16 cellular contexts compared by ENCODE assay signal in the genomic region with DNA sequence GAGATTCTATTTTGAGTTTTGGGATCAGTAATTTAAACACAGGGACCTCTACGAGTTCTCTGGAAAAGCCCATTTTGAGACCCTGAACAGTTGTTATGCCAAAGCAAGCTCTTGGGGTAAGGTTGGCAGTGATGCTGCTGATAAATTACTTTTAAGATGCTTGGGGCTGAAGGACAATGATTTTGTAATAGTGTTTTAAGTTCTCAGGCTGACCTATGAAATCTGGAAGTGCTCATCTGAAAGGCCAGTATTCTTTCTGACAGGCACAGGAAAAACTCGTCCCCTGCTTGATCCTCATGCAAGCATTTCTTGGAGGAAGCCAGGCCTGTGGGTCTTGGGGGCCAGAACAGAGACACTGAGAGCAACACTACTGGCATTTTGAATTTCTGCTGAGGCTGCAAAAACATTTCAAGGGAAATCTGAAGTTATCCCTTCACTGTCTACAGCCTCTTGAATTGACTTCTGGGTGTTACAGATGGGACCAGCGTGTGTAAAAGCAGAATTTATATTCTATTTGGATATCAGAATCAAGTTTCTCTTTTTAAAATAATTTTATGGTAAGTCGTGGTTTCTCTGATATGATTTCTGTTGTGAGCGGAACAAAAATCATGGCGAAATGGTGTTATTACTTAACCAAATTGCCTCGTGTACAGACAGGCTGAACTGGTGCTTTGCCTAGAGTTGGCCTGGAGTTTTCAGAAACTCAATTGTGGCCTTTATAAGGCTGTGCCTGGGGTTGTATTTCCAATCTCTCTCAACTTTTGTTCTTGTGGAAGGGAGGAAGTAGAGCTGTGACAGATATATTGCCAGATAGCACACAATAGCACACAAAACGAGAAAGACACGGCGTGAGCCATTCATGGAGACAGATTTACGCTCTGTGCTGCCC.
DNase-seq lines count a peak whose midpoint lies in the region; ATAC-seq and TF ChIP-seq lines count a peak whose summit lies in the region.
"Had no signal": no experiment of that assay in that cellular context is flagged by ENCODE, and none has a peak within 500 bp of the region (broad histone marks: within the 10 kb centered on the region; RNA-seq: fewer than 3 reads in every experiment).

No MANE protein-coding gene starts in this region.

- H3K36me3 ChIP-seq in Karpas-422 (ENCODE audit: insufficient read depth, low read length) (no peaks in the 10 kb centered on the region), neural progenitor cell (no peaks in the 10 kb centered on the region), WERI-Rb-1 (no peaks in the 10 kb centered on the region)
- H3K36me3 ChIP-seq: cardiac muscle cell, thyroid gland had no signal

- no peaks in the 10 kb centered on the region for H3K9me3 ChIP-seq in Karpas-422 (ENCODE audit: low read length)
- no peaks in the 10 kb centered on the region for H3K9me3 ChIP-seq in neural progenitor cell (ENCODE audit: low read depth)
- no peaks in the 10 kb centered on the region for H3K9me3 ChIP-seq in WERI-Rb-1 (ENCODE audit: severe bottlenecking)
- H3K9me3 ChIP-seq: thyroid gland had no signal

- H2AFZ ChIP-seq in Karpas-422 (ENCODE audit: low read length), result no peak overlapping the region
- no peak overlapping the region for H2AFZ ChIP-seq in neural progenitor cell (replicated peaks)

- H3K27ac ChIP-seq in Karpas-422 (ENCODE audit: low read length), result no peak overlapping the region
- no peak overlapping the region for H3K27ac ChIP-seq in neural progenitor cell
- H3K27ac ChIP-seq in WERI-Rb-1, result no peak overlapping the region
- H3K27ac ChIP-seq: cardiac muscle cell, KMS-11, thyroid gland had no signal

- H3K4me3 Mint-ChIP-seq in neural progenitor cell, result no peak overlapping the region
- H3K4me3 Mint-ChIP-seq in activated CD8-positive, alpha-beta T cell treated with anti-CD3 and anti-CD28 coated beads, Interleukin-2, amount 10 ng/mL, durations not matched to agents 7 days and 5 days, result no peak overlapping the region

- H3K27me3 Mint-ChIP-seq in neural progenitor cell (ENCODE audit: insufficient read depth, low read depth), result peaks cover 2% of the 10 kb centered on the region
- no peaks in the 10 kb centered on the region for H3K27me3 Mint-ChIP-seq in activated CD8-positive, alpha-beta T cell treated with anti-CD3 and anti-CD28 coated beads, Interleukin-2, amount 10 ng/mL, durations not matched to agents 7 days and 5 days (ENCODE audit: low read depth)

- H3K4me1 Mint-ChIP-seq in neural progenitor cell, result peaks cover 32% of the 10 kb centered on the region
- H3K4me1 Mint-ChIP-seq in activated CD8-positive, alpha-beta T cell treated with anti-CD3 and anti-CD28 coated beads, Interleukin-2, amount 10 ng/mL, durations not matched to agents 7 days and 5 days (ENCODE audit: low read depth), result peaks cover 5% of the 10 kb centered on the region

- peak overlapping the region; percentile 46 for H3K27ac Mint-ChIP-seq in neural progenitor cell
- H3K27ac Mint-ChIP-seq in activated CD8-positive, alpha-beta T cell treated with anti-CD3 and anti-CD28 coated beads, Interleukin-2, amount 10 ng/mL, durations not matched to agents 7 days and 5 days, result no peak overlapping the region

- H3K9me2 ChIP-seq in Karpas-422 (replicated peaks; ENCODE audit: insufficient read depth, low read length), result no peaks in the 10 kb centered on the region

- no peaks in the 10 kb centered on the region for H3K27me3 ChIP-seq in Karpas-422 (ENCODE audit: low read length)
- H3K27me3 ChIP-seq in neural progenitor cell, result no peaks in the 10 kb centered on the region
- H3K27me3 ChIP-seq in WERI-Rb-1 (ENCODE audit: insufficient read depth, low read depth, severe bottlenecking), result no peaks in the 10 kb centered on the region
- H3K27me3 ChIP-seq: cardiac muscle cell, thyroid gland had no signal

- H4K20me1 ChIP-seq in Karpas-422 (ENCODE audit: insufficient read depth, low read depth, low read length) (peaks cover 13% of the 10 kb centered on the region), neural progenitor cell (ENCODE audit: low read depth) (peaks cover 42% of the 10 kb centered on the region)

- no peaks in the 10 kb centered on the region for H3F3A ChIP-seq in neural progenitor cell (ENCODE audit: low read depth)

- H3K4me1 ChIP-seq in Karpas-422 (ENCODE audit: low read length), result peaks cover 25% of the 10 kb centered on the region
- H3K4me1 ChIP-seq in neural progenitor cell, result peaks cover 20% of the 10 kb centered on the region

- H3K4me2 ChIP-seq in Karpas-422 (ENCODE audit: low read depth, low read length, poor library complexity, severe bottlenecking) (peak overlapping the region; percentile 2), neural progenitor cell (peak overlapping the region; percentile 32)
- H3K4me2 ChIP-seq: KMS-11 had no signal

- ATAC-seq in esophagus mucosa, result peak; percentile 63
- no peak for ATAC-seq in activated CD8-positive, alpha-beta T cell treated with anti-CD3 and anti-CD28 coated beads, Interleukin-2, amount 10 ng/mL, durations not matched to agents 7 days and 5 days
- ATAC-seq in HG02981 (IDR thresholded peaks at IDR 0.05; ENCODE audit: unreplicated experiment), result no peak

- no peak overlapping the region for H3K4me3 ChIP-seq in AG10803 (ENCODE audit: low read length)
- H3K4me3 ChIP-seq in Karpas-422 (ENCODE audit: low read length), result no peak overlapping the region
- no peak overlapping the region for H3K4me3 ChIP-seq in neural progenitor cell
- no peak overlapping the region for H3K4me3 ChIP-seq in WERI-Rb-1 (ENCODE audit: low read depth, low read length)
- H3K4me3 ChIP-seq: cardiac muscle cell, thyroid gland had no signal

- H3K9ac ChIP-seq in Karpas-422 (ENCODE audit: low read length), result no peak overlapping the region
- no peak overlapping the region for H3K9ac ChIP-seq in neural progenitor cell
- H3K9ac ChIP-seq: KMS-11 had no signal

- H3K79me2 ChIP-seq in Karpas-422 (ENCODE audit: low read length) (no peaks in the 10 kb centered on the region), neural progenitor cell (ENCODE audit: low read depth) (no peaks in the 10 kb centered on the region)

- TF ChIP-seq CTCF in AG10803 (conservative IDR thresholded peaks at IDR 0.05; ENCODE audit: low read length) (no peak), neural progenitor cell (IDR thresholded peaks at IDR 0.05) (no peak), WERI-Rb-1 (IDR thresholded peaks at IDR 0.05; ENCODE audit: low read depth, low read length) (no peak)

- CTCF ChIA-PET in activated CD8-positive, alpha-beta T cell treated with anti-CD3 and anti-CD28 coated beads, Interleukin-2, amount 10 ng/mL, durations not matched to agents 7 days and 5 days (lab: Charles Lee), result no interaction called here

- DNase-seq in AG10803 (ENCODE audit: low read depth) (peak; percentile 44), Karpas-422 (no peak), neural progenitor cell (ENCODE audit: low spot score) (no peak), WERI-Rb-1 (no peak), GM19238 (ENCODE audit: insufficient read length, low spot score) (no peak)
- no peak for DNase-seq in activated CD8-positive, alpha-beta T cell treated with anti-CD3 and anti-CD28 coated beads, Interleukin-2, amount 10 ng/mL, durations not matched to agents 7 days and 5 days
- DNase-seq: activated CD4-positive, CD25-positive, alpha-beta regulatory T cell; activated naive CD4-positive, alpha-beta T cell treated with anti-CD3 and anti-CD28 coated beads, Interleukin-2, amount 50 U/mL, for 16 hours; DMS79; NCI-H2029; nucleus accumbens; thyroid gland had no signal

- H3K9me3 Mint-ChIP-seq in neural progenitor cell, result no peaks in the 10 kb centered on the region
- no peaks in the 10 kb centered on the region for H3K9me3 Mint-ChIP-seq in activated CD8-positive, alpha-beta T cell treated with anti-CD3 and anti-CD28 coated beads, Interleukin-2, amount 10 ng/mL, durations not matched to agents 7 days and 5 days (ENCODE audit: insufficient read depth)

- POLR2A ChIA-PET in activated CD8-positive, alpha-beta T cell treated with anti-CD3 and anti-CD28 coated beads, Interleukin-2, amount 10 ng/mL, durations not matched to agents 7 days and 5 days (lab: Charles Lee), result no interaction called here

- no peaks in the 10 kb centered on the region for H3K36me3 Mint-ChIP-seq in neural progenitor cell
- no peaks in the 10 kb centered on the region for H3K36me3 Mint-ChIP-seq in activated CD8-positive, alpha-beta T cell treated with anti-CD3 and anti-CD28 coated beads, Interleukin-2, amount 10 ng/mL, durations not matched to agents 7 days and 5 days (ENCODE audit: low read depth)
